ENCODE assay signal across 1 cellular context in the genomic region with DNA sequence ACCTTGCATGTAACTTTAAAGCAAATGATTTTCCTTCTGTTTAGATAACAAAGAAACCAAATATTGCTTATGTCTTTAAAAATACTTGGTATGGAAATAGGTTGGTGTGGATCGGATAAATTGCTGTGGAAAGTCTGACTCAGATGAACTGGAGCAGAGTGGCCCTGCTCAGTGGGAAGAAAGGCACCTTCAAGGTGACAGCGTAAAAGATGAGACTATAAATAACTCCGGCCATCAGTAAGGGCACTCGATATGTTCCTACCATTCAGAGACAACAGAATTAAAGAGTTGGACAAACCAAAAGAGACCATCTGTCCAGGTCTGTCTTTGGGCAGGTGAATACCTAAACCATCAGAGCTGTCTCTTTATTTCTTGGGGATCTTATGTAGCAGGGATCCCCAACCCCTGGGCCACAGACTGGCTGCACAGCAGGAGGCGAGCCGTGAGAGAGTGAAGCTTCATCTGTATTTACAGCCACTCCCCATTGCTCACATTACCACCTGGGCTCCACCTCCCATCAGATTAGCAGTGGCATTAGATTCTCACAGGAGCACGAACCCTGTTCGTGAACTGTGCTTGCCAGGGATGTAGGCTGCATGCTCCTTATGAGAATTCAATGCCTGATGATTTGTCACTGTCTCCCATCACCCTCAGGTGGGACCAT.
TF ChIP-seq lines count a peak whose summit lies in the region.

No MANE protein-coding gene starts in this region.

TF ChIP-seq in GM23338, 12 proteins besides CTCF, POLR2A, EP300 and RAD21 (continued from another document):
- TF ChIP-seq, protein P1, sequence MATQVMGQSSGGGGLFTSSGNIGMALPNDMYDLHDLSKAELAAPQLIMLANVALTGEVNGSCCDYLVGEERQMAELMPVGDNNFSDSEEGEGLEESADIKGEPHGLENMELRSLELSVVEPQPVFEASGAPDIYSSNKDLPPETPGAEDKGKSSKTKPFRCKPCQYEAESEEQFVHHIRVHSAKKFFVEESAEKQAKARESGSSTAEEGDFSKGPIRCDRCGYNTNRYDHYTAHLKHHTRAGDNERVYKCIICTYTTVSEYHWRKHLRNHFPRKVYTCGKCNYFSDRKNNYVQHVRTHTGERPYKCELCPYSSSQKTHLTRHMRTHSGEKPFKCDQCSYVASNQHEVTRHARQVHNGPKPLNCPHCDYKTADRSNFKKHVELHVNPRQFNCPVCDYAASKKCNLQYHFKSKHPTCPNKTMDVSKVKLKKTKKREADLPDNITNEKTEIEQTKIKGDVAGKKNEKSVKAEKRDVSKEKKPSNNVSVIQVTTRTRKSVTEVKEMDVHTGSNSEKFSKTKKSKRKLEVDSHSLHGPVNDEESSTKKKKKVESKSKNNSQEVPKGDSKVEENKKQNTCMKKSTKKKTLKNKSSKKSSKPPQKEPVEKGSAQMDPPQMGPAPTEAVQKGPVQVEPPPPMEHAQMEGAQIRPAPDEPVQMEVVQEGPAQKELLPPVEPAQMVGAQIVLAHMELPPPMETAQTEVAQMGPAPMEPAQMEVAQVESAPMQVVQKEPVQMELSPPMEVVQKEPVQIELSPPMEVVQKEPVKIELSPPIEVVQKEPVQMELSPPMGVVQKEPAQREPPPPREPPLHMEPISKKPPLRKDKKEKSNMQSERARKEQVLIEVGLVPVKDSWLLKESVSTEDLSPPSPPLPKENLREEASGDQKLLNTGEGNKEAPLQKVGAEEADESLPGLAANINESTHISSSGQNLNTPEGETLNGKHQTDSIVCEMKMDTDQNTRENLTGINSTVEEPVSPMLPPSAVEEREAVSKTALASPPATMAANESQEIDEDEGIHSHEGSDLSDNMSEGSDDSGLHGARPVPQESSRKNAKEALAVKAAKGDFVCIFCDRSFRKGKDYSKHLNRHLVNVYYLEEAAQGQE (IDR thresholded peaks at IDR 0.05; ENCODE audit: unreplicated experiment) = no peak
- TF ChIP-seq STAT1 (IDR thresholded peaks at IDR 0.05; ENCODE audit: unreplicated experiment) (no peak), EZH2 (IDR thresholded peaks at IDR 0.05; ENCODE audit: low read depth, unreplicated experiment) (no peak), POLR2AphosphoS5 (IDR thresholded peaks at IDR 0.05; ENCODE audit: low read depth) (no peak)
